Comparison of ENCODE assay signal across 8 cellular contexts in genomic region chr9:71767421-71768321, GRCh38. TPM values are rescaled to one million over a fixed set of nuclear protein-coding genes. Genes with fewer than 3 reads are reported as not detected.
A peak's percentile ranks its signal among the peaks of the same experiment; 100 is the strongest.
DNase-seq lines count a peak whose midpoint lies in the region; ATAC-seq, FAIRE-seq and TF ChIP-seq lines count a peak whose summit lies in the region.

No MANE protein-coding gene starts in this region.

- DNase-seq in DMS53 (lab: John Stamatoyannopoulos, UW) (peak; percentile 42), DMS53 treated with DMSO at 0.1 percent for 48 hours (lab: John Stamatoyannopoulos, UW; ENCODE audit: unreplicated experiment) (no peak), SW480 (ENCODE audit: low spot score) (peak; percentile 39), H1 (ENCODE audit: low read depth in 1 of 2, low spot score in 2 of 2) (peak in 1 of 2 experiments; percentile 63), NCI-H187 treated with DMSO at 0.1 percent for 48 hours (lab: John Stamatoyannopoulos, UW) (no peak), epidermal melanocyte (ENCODE audit: insufficient read length, low spot score) (no peak)

- peaks cover 20 to 54% of the 10 kb centered on the region in 2 experiments for H3K79me2 ChIP-seq in H1 (ENCODE audit: control insufficient read depth in 1 of 2, insufficient read depth in 2 of 2, low read length in 2 of 2)

- no peak overlapping the region for H4K5ac ChIP-seq in H1 (ENCODE audit: insufficient read length, low read depth, low read length)

- no peak overlapping the region for H2BK20ac ChIP-seq in H1 (ENCODE audit: low read length)

- H3K4me2 ChIP-seq in H1 (ENCODE audit: insufficient read depth in 1 of 2, low read depth in 2 of 2, low read length in 2 of 2), result peak overlapping the region; percentile 80 to 82

- no peak overlapping the region for H3K4ac ChIP-seq in H1 (replicated peaks; ENCODE audit: insufficient read length, low read depth, low read length)

- H3K14ac ChIP-seq in H1 (ENCODE audit: insufficient read length), result no peak overlapping the region

- FAIRE-seq in H1 (lab: Jason Lieb, UNC), result no peak

- ATAC-seq in GM19397 (IDR thresholded peaks at IDR 0.05; ENCODE audit: unreplicated experiment), result no peak

- H2BK12ac ChIP-seq in H1 (ENCODE audit: low read depth, low read length), result no peak overlapping the region

- H2AFZ ChIP-seq in H1 (ENCODE audit: low read length), result no peak overlapping the region

- no peak for TF ChIP-seq CTCF in H1 (IDR thresholded peaks at IDR 0.05; ENCODE audit: control extremely low read depth in 1 of 3, insufficient read depth in 1 of 3, low read depth in 1 of 3, low read length in 3 of 3)

- POLR2A ChIA-PET in H1 (lab: Charles Lee; ENCODE audit: partially characterized antibody), result interaction anchor here (0.7 to 3.8 kb wide), 21 partner anchors 10 to 208 kb away, joined by 3 to 21 read pairs (median 4); no protein-coding TSS in a partner anchor

- no peak overlapping the region for H3K23ac ChIP-seq in H1 (ENCODE audit: insufficient read length)

- 1% methylated on average over 38 of the region's 38 CpGs; no CpG with 5 or more reads in 1 of the 2 experiments for WGBS in H1 (ENCODE audit: extremely low coverage in 1 of 2, insufficient coverage in 1 of 2, insufficient read length in 1 of 2, insufficient replicate concordance in 2 of 2, low coverage in 1 of 2, low lambda C conversion rate in 2 of 2, missing lambda C conversion rate in 1 of 2), 2 experiments

- TF ChIP-seq RAD21 in H1 (IDR thresholded peaks at IDR 0.05 in 1 of 2, conservative IDR thresholded peaks at IDR 0.05 in 1 of 2; ENCODE audit: low read depth in 2 of 2, low read length in 2 of 2), result no peak

- H3K23me2 ChIP-seq in H1 (ENCODE audit: low read depth, low read length), result peaks cover 9% of the 10 kb centered on the region; the same call in 1 of the 2 replicates

- no peak overlapping the region for H2BK120ac ChIP-seq in H1 (replicated peaks; ENCODE audit: low read depth, low read length)

- no peak overlapping the region for H2AK5ac ChIP-seq in H1 (ENCODE audit: low read depth, low read length)

- peaks cover 4 to 10% of the 10 kb centered on the region in 2 experiments for H4K20me1 ChIP-seq in H1 (replicated peaks in 1 of 2; ENCODE audit: control insufficient read depth in 1 of 2, insufficient read depth in 2 of 2, low read length in 2 of 2)

- H3K27me3 ChIP-seq in H1 (replicated peaks in 1 of 4; ENCODE audit: control insufficient read depth in 3 of 4, extremely low read depth in 1 of 4, insufficient read depth in 3 of 4, low read length in 3 of 4) (no peaks in the 10 kb centered on the region; a peak in 1 of 7 replicates), mucosa of stomach (ENCODE audit: control insufficient read depth, insufficient read depth, low read length) (no peaks in the 10 kb centered on the region)

- no peak overlapping the region for H4K8ac ChIP-seq in H1 (ENCODE audit: extremely low read depth, insufficient read depth, low read length)

- no peak overlapping the region for H4K91ac ChIP-seq in H1 (replicated peaks; ENCODE audit: insufficient read length, low read length)

- CTCF ChIA-PET in H1 (lab: Charles Lee; ENCODE audit: partially characterized antibody), result interaction anchor here (0.6 to 2.5 kb wide), 8 partner anchors 17 to 1029 kb away, joined by 3 to 9 read pairs (median 5); no protein-coding TSS in a partner anchor

- TF ChIP-seq EP300 in H1 (IDR thresholded peaks at IDR 0.05; ENCODE audit: borderline replicate concordance in 1 of 2, low read depth in 2 of 2, low read length in 2 of 2), result no peak

- H2BK5ac ChIP-seq in H1 (ENCODE audit: low read depth, low read length), result no peak overlapping the region

- peaks cover 0 to 15% (median 14%) of the 10 kb centered on the region in 4 experiments; a peak in 5 of 7 replicates for H3K4me1 ChIP-seq in H1 (replicated peaks in 1 of 4; ENCODE audit: control insufficient read depth in 3 of 4, insufficient read depth in 4 of 4, low read length in 3 of 4)
- peaks cover 26% of the 10 kb centered on the region for H3K4me1 ChIP-seq in mucosa of stomach (ENCODE audit: control insufficient read depth, insufficient read depth, low read length)

- no peak overlapping the region for H3K56ac ChIP-seq in H1 (replicated peaks; ENCODE audit: insufficient read length, low read depth, low read length)

- H2BK15ac ChIP-seq in H1 (ENCODE audit: low read length), result no peak overlapping the region

- H3K9me3 ChIP-seq in H1 (ENCODE audit: insufficient read depth in 2 of 2, low read depth in 1 of 2, low read length in 1 of 2) (no peaks in the 10 kb centered on the region), mucosa of stomach (ENCODE audit: control insufficient read depth, low read length) (no peaks in the 10 kb centered on the region)

- TF ChIP-seq POLR2A in H1 (IDR thresholded peaks at IDR 0.05; ENCODE audit: control extremely low read depth in 1 of 2, low read depth in 2 of 2, low read length in 2 of 2), result no peak

- H3K36me3 ChIP-seq in H1 (ENCODE audit: control insufficient read depth in 2 of 4, insufficient read depth in 4 of 4, low read length in 3 of 4) (no peaks in the 10 kb centered on the region), mucosa of stomach (ENCODE audit: control insufficient read depth, insufficient read depth, low read length) (no peaks in the 10 kb centered on the region)

- H3K27ac ChIP-seq in H1 (ENCODE audit: low read depth, low read length), result peak overlapping the region; percentile 83

- H3K9ac ChIP-seq in H1 (replicated peaks in 1 of 4; ENCODE audit: extremely low read depth in 1 of 4, low read depth in 3 of 4, low read length in 3 of 4) (peak overlapping the region; percentile 64 to 79 (median 68)), mucosa of stomach (ENCODE audit: low read length) (peak overlapping the region; percentile 89)

- H3K79me1 ChIP-seq in H1 (ENCODE audit: low read depth, low read length), result peaks cover 3% of the 10 kb centered on the region; the same call in 1 of the 2 replicates

- H3K4me3 ChIP-seq in H1 (ENCODE audit: extremely low read depth in 1 of 4, insufficient read depth in 2 of 4, low read depth in 3 of 4, low read length in 4 of 4), result peak overlapping the region; percentile 66 to 99 (median 98)
- H3K4me3 ChIP-seq in mucosa of stomach (ENCODE audit: low read length), result peak overlapping the region; percentile 73

- H3K18ac ChIP-seq in H1 (ENCODE audit: extremely low read depth, low read length), result peak overlapping the region; percentile 74

TF ChIP-seq in H1, 55 proteins besides CTCF, POLR2A, EP300 and RAD21 (continues in another document):
- no peak for TF ChIP-seq SRF (IDR thresholded peaks at IDR 0.05; ENCODE audit: low read depth, low read length)
- TF ChIP-seq EZH2 (IDR thresholded peaks at IDR 0.05; ENCODE audit: low read depth, low read length, severe bottlenecking), result no peak
- TF ChIP-seq CHD2 (IDR thresholded peaks at IDR 0.05; ENCODE audit: low read length), result no peak
- no peak for TF ChIP-seq USF2 (IDR thresholded peaks at IDR 0.05; ENCODE audit: low read length)
- TF ChIP-seq KDM1A (IDR thresholded peaks at IDR 0.05; ENCODE audit: borderline replicate concordance, low read length), result no peak
- TF ChIP-seq JUN (IDR thresholded peaks at IDR 0.05; ENCODE audit: low read depth, low read length), result no peak
- no peak for TF ChIP-seq FOSL1 (IDR thresholded peaks at IDR 0.05; ENCODE audit: insufficient read depth, low read depth, low read length)
- no peak for TF ChIP-seq MAX (IDR thresholded peaks at IDR 0.05)
- 0 out of 4 replicates have a peak, but pooled peaks of 1 of the 2 experiments have one; percentile 15 for TF ChIP-seq SIN3A (conservative IDR thresholded peaks at IDR 0.05 in 1 of 2, IDR thresholded peaks at IDR 0.05 in 1 of 2; ENCODE audit: low read depth in 1 of 2, low read length in 2 of 2)
- TF ChIP-seq CEBPB (IDR thresholded peaks at IDR 0.05; ENCODE audit: low read depth, low read length), result no peak
- TF ChIP-seq BACH1 (IDR thresholded peaks at IDR 0.05; ENCODE audit: low read length), result no peak
- TF ChIP-seq SUZ12 (IDR thresholded peaks at IDR 0.05; ENCODE audit: low read length), result no peak

RNA-seq across cellular contexts. Expression of gene CEMIP2, which starts 0.6 kb away (rescaled TPM):
- total RNA-seq in H1 (2021; fragmentation: NEBNext Ultra II Directional; extraction: Animal tissue kit (Norgen Biotek cat#: 25700)), result 46.0 and 52.1 TPM in 2 replicates
- polyA plus RNA-seq in H1 (2011; rRNA removed), result 25.2 and 30.8 TPM in 2 replicates
- polyA plus RNA-seq in H1 (2011; cell fraction: cytosol; rRNA removed), result 34.9 TPM
- 64.9 TPM for polyA plus RNA-seq in H1 (2011; cell fraction: nucleus; rRNA removed)
- 24.5 to 33.5 TPM (median 30.2 TPM) in 4 replicates for polyA plus RNA-seq in H1 (2012, experiment 1 of 2)
- polyA plus RNA-seq in H1 (2012, experiment 2 of 2), result 2.1 TPM
- polyA plus RNA-seq in H1 (2013, experiment 1 of 2), result 36.3 TPM
- polyA plus RNA-seq in H1 (2013, experiment 2 of 2), result 40.1 TPM
- 140 and 161 TPM in 2 replicates for polyA minus RNA-seq in H1 (2011; rRNA and poly(A)+ RNA removed)
- polyA minus RNA-seq in H1 (2011; cell fraction: cytosol; rRNA and poly(A)+ RNA removed), result 47.6 TPM
- polyA minus RNA-seq in H1 (2011; cell fraction: nucleus; rRNA and poly(A)+ RNA removed), result 155 TPM

Comparison
In these comparisons a context has a peak if more than half of its experiments do, and no peak if none do; other contexts are left out.
1. DNase-seq: peak in DMS53 (single experiment) and SW480 (single experiment); none in DMS53 treated with DMSO at 0.1 percent for 48 hours (single experiment), NCI-H187 treated with DMSO at 0.1 percent for 48 hours (single experiment) and epidermal melanocyte (single experiment).